Comparison of ENCODE assay signal across 8 cellular contexts in the genomic region with DNA sequence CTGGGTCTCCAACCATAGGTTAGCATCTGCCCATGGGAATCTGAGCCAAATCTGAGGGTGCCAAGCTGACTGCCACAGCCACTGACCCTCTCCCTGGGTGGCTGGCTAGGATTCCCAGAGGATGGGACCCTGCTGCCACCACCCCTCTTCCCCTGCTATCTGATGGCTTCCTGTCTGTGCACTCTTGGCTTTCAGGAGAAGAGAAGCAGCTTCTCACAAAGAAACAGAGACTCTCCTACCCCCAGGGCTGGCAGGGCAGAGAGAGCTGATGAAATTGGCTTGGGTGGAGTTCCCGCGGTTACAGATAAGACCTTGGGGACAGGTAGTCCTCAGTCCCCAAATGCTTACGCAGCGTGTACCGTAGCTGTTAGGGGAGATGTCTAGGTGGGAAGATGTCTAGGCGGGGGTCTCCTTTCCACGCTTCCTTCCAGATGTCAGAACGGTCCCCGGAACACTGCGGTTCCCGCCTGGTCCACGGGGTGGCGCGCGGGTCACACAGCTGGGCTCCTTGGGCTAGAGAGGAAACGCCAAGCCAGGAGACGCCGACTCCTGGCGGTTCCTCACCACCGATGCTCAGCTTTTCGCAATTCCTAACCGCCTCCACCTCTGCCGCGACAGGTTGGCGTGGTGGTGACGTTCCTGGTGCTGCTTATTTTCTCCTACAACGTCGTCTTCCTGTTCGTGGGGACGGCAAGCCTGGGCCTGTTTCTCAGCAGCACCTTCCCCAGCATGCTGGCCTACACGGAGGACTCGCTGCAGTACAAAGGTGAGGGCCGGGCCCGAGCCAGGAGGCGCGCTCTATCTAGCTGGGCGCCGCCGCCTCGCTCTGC. TPM values are rescaled to one million over a fixed set of nuclear protein-coding genes. Genes with fewer than 3 reads are reported as not detected.
DNase-seq lines count a peak whose midpoint lies in the region; ATAC-seq and TF ChIP-seq lines count a peak whose summit lies in the region.

No MANE protein-coding gene starts in this region.

- no peaks in the 10 kb centered on the region for H3K36me3 Mint-ChIP-seq in progenitor cell of endocrine pancreas (ENCODE audit: insufficient read depth)

- no peaks in the 10 kb centered on the region for H3K9me3 ChIP-seq in adipocyte (ENCODE audit: control insufficient read depth, low read length)
- H3K9me3 ChIP-seq in upper lobe of right lung: no peaks in the 10 kb centered on the region

- H3K36me3 ChIP-seq in adipocyte (ENCODE audit: control insufficient read depth, insufficient read depth, low read length, severe bottlenecking): no peaks in the 10 kb centered on the region
- no peaks in the 10 kb centered on the region for H3K36me3 ChIP-seq in upper lobe of right lung

- H3K27me3 ChIP-seq in adipocyte (replicated peaks; ENCODE audit: control insufficient read depth, insufficient read depth, low read length) (no peaks in the 10 kb centered on the region), upper lobe of right lung (no peaks in the 10 kb centered on the region)

- H3K4me1 Mint-ChIP-seq in progenitor cell of endocrine pancreas (ENCODE audit: low read depth): no peaks in the 10 kb centered on the region

- H3K4me1 ChIP-seq in adipocyte (ENCODE audit: control insufficient read depth, insufficient read depth, low read length): peaks cover 2% of the 10 kb centered on the region
- peaks cover 15% of the 10 kb centered on the region for H3K4me1 ChIP-seq in upper lobe of right lung

- no peak overlapping the region for H3K27ac ChIP-seq in upper lobe of right lung

- peaks cover 26% of the 10 kb centered on the region for H3K27me3 Mint-ChIP-seq in progenitor cell of endocrine pancreas

- peak overlapping the region; percentile 65 for H3K4me3 ChIP-seq in adipocyte (ENCODE audit: low read length)
- peak overlapping the region; percentile 49 for H3K4me3 ChIP-seq in upper lobe of right lung

- H3K9me3 Mint-ChIP-seq in progenitor cell of endocrine pancreas (ENCODE audit: low read depth): no peaks in the 10 kb centered on the region

- peak overlapping the region; percentile 86 for H3K27ac Mint-ChIP-seq in progenitor cell of endocrine pancreas

- H3K4me3 Mint-ChIP-seq in progenitor cell of endocrine pancreas (ENCODE audit: low read depth): peak overlapping the region; percentile 77

- DNase-seq in NCI-H1417 treated with DMSO at 0.1 percent for 48 hours (lab: John Stamatoyannopoulos, UW) (peak; percentile 41), SW480 (ENCODE audit: low spot score) (peak; percentile 75), adipocyte (ENCODE audit: low read depth) (peak; percentile 93), left cardiac atrium (peak; percentile 88), progenitor cell of endocrine pancreas (ENCODE audit: low spot score, unreplicated experiment) (peak; percentile 94), upper lobe of right lung (peak; percentile 93)

- peak overlapping the region; percentile 61 for H3K9ac ChIP-seq in adipocyte (ENCODE audit: low read length)

- ATAC-seq in HG02759 (IDR thresholded peaks at IDR 0.05; ENCODE audit: unreplicated experiment): peak; percentile 80
- ATAC-seq in left cardiac atrium: peak; percentile 94 to 96
- ATAC-seq in upper lobe of right lung: peak; percentile 97

- intact Hi-C loops in left cardiac atrium (cut with DNase I) (loop anchor here (1.0 to 5.0 kb wide), 3 partner anchors 41 to 66 kb away; a partner anchor contains a TSS), upper lobe of right lung (cut with DNase I) (loop anchor here (5.0 to 10.0 kb wide), 2 partner anchors 66 to 123 kb away; no protein-coding TSS in a partner anchor)

- TF ChIP-seq CTCF in GM12801 (IDR thresholded peaks at IDR 0.05; ENCODE audit: extremely low read depth, insufficient read length) (peak; percentile 88), progenitor cell of endocrine pancreas (IDR thresholded peaks at IDR 0.05; ENCODE audit: unreplicated experiment) (peak; percentile 99), upper lobe of right lung (IDR thresholded peaks at IDR 0.05) (peak; percentile 95)

RNA-seq across cellular contexts. Expression of a gene that starts 40.1 kb away (rescaled TPM):
- total RNA-seq in left cardiac atrium (10 to 100 TPM; 36.3 to 39.1 TPM), progenitor cell of endocrine pancreas (25.7 and 30.2 TPM in 2 replicates), upper lobe of right lung (71.5 TPM)

Comparison
In these comparisons a context has a peak if more than half of its experiments do, and no peak if none do; other contexts are left out.
1. DNase-seq: peak in every context shown above with its lines; median percentile 94 in progenitor cell of endocrine pancreas; 93 in adipocyte; 93 in upper lobe of right lung; 88 in left cardiac atrium; 75 in SW480; 41 in NCI-H1417 treated with DMSO at 0.1 percent for 48 hours.